ENCODE assay signal across 1 cellular context in genomic region chr3:119306378-119306777, GRCh38. TPM values are rescaled to one million over a fixed set of nuclear protein-coding genes. Genes with fewer than 3 reads are reported as not detected.
"Had no signal": no experiment of that assay in that cellular context is flagged by ENCODE, and none has a peak within 500 bp of the region (broad histone marks: within the 10 kb centered on the region; RNA-seq: fewer than 3 reads in every experiment).

No MANE protein-coding gene starts in this region.

RNA-seq across cellular contexts. Expression of gene ARHGAP31, which starts 12.2 kb away (rescaled TPM):
- polyA plus RNA-seq: neural cell had no signal
